1 cellular context compared by ENCODE assay signal in genomic region chr7:139242741-139243281, GRCh38.
TF ChIP-seq lines count a peak whose summit lies in the region.

No MANE protein-coding gene starts in this region.

TF ChIP-seq in K562, 482 proteins besides CTCF, POLR2A, EP300 and RAD21 (continued from another document and continues in another):
- no peak for TF ChIP-seq ID3 (CRISPR knock-in tag; IDR thresholded peaks at IDR 0.05)
- TF ChIP-seq ID3 (tag; IDR thresholded peaks at IDR 0.05), result no peak
- no peak for TF ChIP-seq TCF15 (CRISPR knock-in tag; IDR thresholded peaks at IDR 0.05)
- no peak for TF ChIP-seq IFI16 (CRISPR knock-in tag; IDR thresholded peaks at IDR 0.05)
- no peak for TF ChIP-seq SMAD3 (CRISPR knock-in tag; conservative IDR thresholded peaks at IDR 0.05)
- TF ChIP-seq NCOA2 (IDR thresholded peaks at IDR 0.05; ENCODE audit: partially characterized antibody in 2 of 2), result no peak
- peak; percentile 31; the same call in 1 of the 2 replicates for TF ChIP-seq HDAC2 (IDR thresholded peaks at IDR 0.05)
- no peak for TF ChIP-seq SRSF7 (optimal IDR thresholded peaks at IDR 0.05; ENCODE audit: low read depth, low read length)
- no peak for TF ChIP-seq ELF1 (tag; IDR thresholded peaks at IDR 0.05)
- TF ChIP-seq CBX2 (IDR thresholded peaks at IDR 0.05; ENCODE audit: insufficient read depth, low read length, poor library complexity, severe bottlenecking), result no peak
- no peak for TF ChIP-seq CTCFL (IDR thresholded peaks at IDR 0.05; ENCODE audit: borderline replicate concordance, insufficient read depth, low read depth, low read length, poor library complexity, severe bottlenecking)
- peak in 1 of 2 experiments; percentile 66; a peak in 2 of 4 replicates for TF ChIP-seq HDAC1 (IDR thresholded peaks at IDR 0.05)
- peak; percentile 73 for TF ChIP-seq BACH1 (tag; IDR thresholded peaks at IDR 0.05)
- TF ChIP-seq PCBP2 (IDR thresholded peaks at IDR 0.05; ENCODE audit: low read depth, low read length, poor library complexity, severe bottlenecking), result no peak
- TF ChIP-seq HDAC6 (IDR thresholded peaks at IDR 0.05; ENCODE audit: low read depth, low read length), result no peak
- TF ChIP-seq ZMIZ1 (IDR thresholded peaks at IDR 0.05; ENCODE audit: low read depth in 2 of 2, low read length in 2 of 2), result no peak
- TF ChIP-seq ZNF354B (CRISPR knock-in tag; IDR thresholded peaks at IDR 0.05), result no peak
- peak; percentile 30 for TF ChIP-seq ZNF316 (IDR thresholded peaks at IDR 0.05)
- no peak for TF ChIP-seq ZNF780A (CRISPR knock-in tag; IDR thresholded peaks at IDR 0.05)
- peak; percentile 44; the same call in 1 of the 2 replicates for TF ChIP-seq CEBPB (tag; IDR thresholded peaks at IDR 0.05)
- TF ChIP-seq HMBOX1 (IDR thresholded peaks at IDR 0.05), result peak; percentile 76
- TF ChIP-seq ZNF592 (IDR thresholded peaks at IDR 0.05), result 0 out of 2 replicates have a peak, but pooled peaks have one; percentile 31
- no peak for TF ChIP-seq ZNF384 (IDR thresholded peaks at IDR 0.05; ENCODE audit: low read depth, low read length)
- no peak for TF ChIP-seq LCOR (CRISPR knock-in tag; IDR thresholded peaks at IDR 0.05)
- TF ChIP-seq E2F3 (CRISPR knock-in tag; IDR thresholded peaks at IDR 0.05), result no peak
- no peak for TF ChIP-seq ZNF398 (CRISPR knock-in tag; IDR thresholded peaks at IDR 0.05)
- TF ChIP-seq PURB (CRISPR knock-in tag; IDR thresholded peaks at IDR 0.05; ENCODE audit: low read depth), result no peak
- no peak for TF ChIP-seq ZBTB17 (CRISPR knock-in tag; IDR thresholded peaks at IDR 0.05)
- peak; percentile 40; the same call in 1 of the 2 replicates for TF ChIP-seq NFE2 (IDR thresholded peaks at IDR 0.05; ENCODE audit: low read depth)
- no peak for TF ChIP-seq ZBTB40 (IDR thresholded peaks at IDR 0.05)
- no peak for TF ChIP-seq ZBTB40 (CRISPR knock-in tag; IDR thresholded peaks at IDR 0.05)
- no peak for TF ChIP-seq VEZF1 (CRISPR knock-in tag; IDR thresholded peaks at IDR 0.05)
